8 cellular contexts compared by ENCODE assay signal in the genomic region with DNA sequence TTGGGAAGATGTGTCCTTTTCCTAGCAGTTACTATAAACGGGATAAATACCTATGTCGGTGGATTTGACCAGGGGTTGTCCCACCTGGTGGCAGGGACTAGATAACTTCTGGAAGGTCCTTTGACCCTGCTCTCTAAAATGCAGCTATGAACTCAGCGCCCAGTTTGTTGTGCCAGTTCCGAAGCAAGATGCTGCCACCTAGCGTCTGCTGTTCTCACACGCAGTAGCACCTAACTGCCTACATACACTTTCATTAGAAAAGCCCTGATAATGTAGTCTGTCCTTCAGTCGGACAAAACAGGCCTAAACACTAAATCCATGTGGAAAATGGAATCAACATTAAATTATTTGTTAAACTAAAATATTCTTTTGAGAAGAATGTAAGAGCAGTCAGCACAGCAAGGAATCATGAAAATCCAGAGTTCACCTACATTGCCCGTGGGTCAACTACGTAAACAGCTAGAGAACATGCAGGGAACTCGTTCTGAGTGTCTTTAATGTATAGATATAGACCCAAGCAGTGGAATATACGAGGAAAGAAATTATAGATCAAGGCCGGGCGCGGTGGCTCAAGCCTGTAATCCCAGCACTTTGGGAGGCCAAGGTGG. TPM values are rescaled to one million over a fixed set of nuclear protein-coding genes. Genes with fewer than 3 reads are reported as not detected.
DNase-seq lines count a peak whose midpoint lies in the region; ATAC-seq and TF ChIP-seq lines count a peak whose summit lies in the region.

No MANE protein-coding gene starts in this region.

- ATAC-seq in HG03103 (IDR thresholded peaks at IDR 0.05; ENCODE audit: low read depth, unreplicated experiment) (peak; percentile 61), GM19035 (IDR thresholded peaks at IDR 0.05; ENCODE audit: unreplicated experiment) (no peak)

- H2BK12ac ChIP-seq in mesenchymal stem cell (ENCODE audit: low read length in 2 of 2), result no peak overlapping the region

- BruUV-seq in Caco-2 (replicated peaks; lab: Mats Ljungman, UMichigan), result no TSS peak

- H3K36me3 ChIP-seq in Caco-2 (ENCODE audit: control insufficient read depth, insufficient read depth, low read length) (no peaks in the 10 kb centered on the region), mesenchymal stem cell (ENCODE audit: control insufficient read depth in 1 of 2, insufficient read depth in 2 of 2, low read depth in 1 of 2, low read length in 2 of 2) (peaks cover 0 to 8% of the 10 kb centered on the region in 2 experiments)

- H3K18ac ChIP-seq in mesenchymal stem cell (ENCODE audit: low read depth in 1 of 2, low read length in 2 of 2), result no peak overlapping the region

- H3K27ac Mint-ChIP-seq in Caco-2 (ENCODE audit: unreplicated experiment), result no peak overlapping the region
- H3K27ac Mint-ChIP-seq in activated CD4-positive, alpha-beta memory T cell treated with anti-CD3 and anti-CD28 coated beads for 36 hours, result no peak overlapping the region

- no peaks in the 10 kb centered on the region for H3K27me3 Mint-ChIP-seq in Caco-2 (ENCODE audit: insufficient read depth, unreplicated experiment)
- no peaks in the 10 kb centered on the region for H3K27me3 Mint-ChIP-seq in activated CD4-positive, alpha-beta memory T cell treated with anti-CD3 and anti-CD28 coated beads for 36 hours

- H4K8ac ChIP-seq in mesenchymal stem cell (ENCODE audit: low read length), result no peak overlapping the region

- WGBS in mesenchymal stem cell, result 50% methylated on average over 13 of the region's 14 CpGs

- no peaks in the 10 kb centered on the region for H3K27me3 ChIP-seq in Caco-2 (replicated peaks; ENCODE audit: control insufficient read depth, insufficient read depth, low read length)
- H3K27me3 ChIP-seq in mesenchymal stem cell (ENCODE audit: control insufficient read depth in 1 of 2, insufficient read depth in 1 of 2, low read length in 2 of 2), result no peaks in the 10 kb centered on the region

- no peaks in the 10 kb centered on the region for H3K79me1 ChIP-seq in mesenchymal stem cell (replicated peaks; ENCODE audit: low read length, poor library complexity, severe bottlenecking)

- DNase-seq in Caco-2 (peak; percentile 80), NCI-H82 treated with DMSO at 0.1 percent for 48 hours (lab: John Stamatoyannopoulos, UW; ENCODE audit: unreplicated experiment) (peak; percentile 68), mesenchymal stem cell (peak; percentile 61)
- peak; percentile 81 for DNase-seq in activated CD4-positive, alpha-beta memory T cell treated with anti-CD3 and anti-CD28 coated beads for 36 hours
- peak; percentile 36 for DNase-seq in effector CD8-positive, alpha-beta T cell (lab: John Stamatoyannopoulos, UW)
- DNase-seq in stimulated activated CD8-positive, alpha-beta memory T cell treated with anti-CD3 and anti-CD28 coated beads, Interleukin-15, amount 100 ng/mL, for 4 hours (ENCODE audit: low read depth in 2 of 2), result peak; percentile 19 to 37

- no peak overlapping the region for H3K4ac ChIP-seq in mesenchymal stem cell (ENCODE audit: low read depth in 1 of 2, low read length in 2 of 2)

- peak; percentile 95 to 98 for TF ChIP-seq CTCF in Caco-2 (IDR thresholded peaks at IDR 0.05; ENCODE audit: insufficient read depth in 1 of 2, low read depth in 1 of 2, low read length in 1 of 2, severe bottlenecking in 1 of 2, unreplicated experiment in 1 of 2)

- H3K27ac ChIP-seq in mesenchymal stem cell (ENCODE audit: low read length, poor library complexity, severe bottlenecking), result no peak overlapping the region

- no peak overlapping the region for H4K91ac ChIP-seq in mesenchymal stem cell (ENCODE audit: low read length)

- no peaks in the 10 kb centered on the region for H3K4me1 Mint-ChIP-seq in Caco-2 (ENCODE audit: low read depth, unreplicated experiment)
- peaks cover 9% of the 10 kb centered on the region for H3K4me1 Mint-ChIP-seq in activated CD4-positive, alpha-beta memory T cell treated with anti-CD3 and anti-CD28 coated beads for 36 hours (ENCODE audit: low read depth)

- no peak overlapping the region for H3K9ac ChIP-seq in mesenchymal stem cell (ENCODE audit: low read length)

- H2AK5ac ChIP-seq in mesenchymal stem cell (ENCODE audit: low read length, severe bottlenecking), result no peak overlapping the region

- no peak overlapping the region for H2AFZ ChIP-seq in mesenchymal stem cell (ENCODE audit: low read depth, low read length)

- no peak overlapping the region for H2BK5ac ChIP-seq in mesenchymal stem cell (ENCODE audit: low read depth, low read length, poor library complexity, severe bottlenecking)

- no peak overlapping the region for H2BK120ac ChIP-seq in mesenchymal stem cell (ENCODE audit: low read depth, low read length)

- CTCF ChIA-PET in Caco-2 (lab: Charles Lee), result interaction anchor here (0.6 to 3.3 kb wide), 11 partner anchors 9 to 504 kb away, joined by 3 to 55 read pairs (median 4); a partner anchor contains a TSS
- CTCF ChIA-PET in activated CD4-positive, alpha-beta memory T cell treated with anti-CD3 and anti-CD28 coated beads for 36 hours (lab: Charles Lee), result interaction anchor here (0.6 to 5.3 kb wide), 46 partner anchors 8 to 737 kb away, joined by 3 to 114 read pairs (median 4); a partner anchor contains a TSS

- intact Hi-C loops in Caco-2 (cut with micrococcal nuclease; ENCODE audit: unreplicated experiment), result loop anchor here (1.0 kb wide), 2 partner anchors 146 to 504 kb away; no protein-coding TSS in a partner anchor
- intact Hi-C loops in activated CD4-positive, alpha-beta memory T cell treated with anti-CD3 and anti-CD28 coated beads for 36 hours (cut with micrococcal nuclease), result loop anchor here (1.0 kb wide), 2 partner anchors 149 to 504 kb away; no protein-coding TSS in a partner anchor

- no peak overlapping the region for H2BK15ac ChIP-seq in mesenchymal stem cell (ENCODE audit: low read depth, poor library complexity, severe bottlenecking)

- H3K14ac ChIP-seq in mesenchymal stem cell (ENCODE audit: low read length in 2 of 2), result no peak overlapping the region

- no peak overlapping the region for H3K4me3 Mint-ChIP-seq in Caco-2 (ENCODE audit: unreplicated experiment)
- H3K4me3 Mint-ChIP-seq in activated CD4-positive, alpha-beta memory T cell treated with anti-CD3 and anti-CD28 coated beads for 36 hours, result no peak overlapping the region

- H3K9me3 Mint-ChIP-seq in Caco-2 (ENCODE audit: unreplicated experiment), result no peaks in the 10 kb centered on the region
- H3K9me3 Mint-ChIP-seq in activated CD4-positive, alpha-beta memory T cell treated with anti-CD3 and anti-CD28 coated beads for 36 hours, result no peaks in the 10 kb centered on the region

- peaks cover 5% of the 10 kb centered on the region for H3K36me3 Mint-ChIP-seq in Caco-2 (ENCODE audit: insufficient read depth, unreplicated experiment)
- H3K36me3 Mint-ChIP-seq in activated CD4-positive, alpha-beta memory T cell treated with anti-CD3 and anti-CD28 coated beads for 36 hours, result no peaks in the 10 kb centered on the region

- H3K4me3 ChIP-seq in Caco-2 (ENCODE audit: low read depth, low read length) (no peak overlapping the region), mesenchymal stem cell (ENCODE audit: insufficient read depth in 1 of 2, low read depth in 1 of 2, low read length in 2 of 2) (no peak overlapping the region)

- POLR2A ChIA-PET in Caco-2 (lab: Charles Lee), result no interaction called here
- POLR2A ChIA-PET in activated CD4-positive, alpha-beta memory T cell treated with anti-CD3 and anti-CD28 coated beads for 36 hours (lab: Charles Lee), result no interaction called here

- H3K4me1 ChIP-seq in Caco-2 (no peaks in the 10 kb centered on the region), mesenchymal stem cell (ENCODE audit: control insufficient read depth, insufficient read depth, low read depth, low read length) (no peaks in the 10 kb centered on the region)

- no peak overlapping the region for H3K4me2 ChIP-seq in mesenchymal stem cell (ENCODE audit: low read length, poor library complexity, severe bottlenecking)

- H3K9me3 ChIP-seq in Caco-2 (no peaks in the 10 kb centered on the region), mesenchymal stem cell (ENCODE audit: control insufficient read depth, low read length) (no peaks in the 10 kb centered on the region)

- no peak overlapping the region for H3K23ac ChIP-seq in mesenchymal stem cell (ENCODE audit: low read length in 2 of 2)

RNA-seq across cellular contexts. Expression of a gene that starts 51.1 kb away (rescaled TPM):
- 15.4 and 16.5 TPM in 2 replicates for total RNA-seq in Caco-2 (2022)
- total RNA-seq in activated CD4-positive, alpha-beta memory T cell treated with anti-CD3 and anti-CD28 coated beads for 36 hours, result 10 to 100 TPM; 15.8 to 19.1 TPM
- polyA plus RNA-seq in mesenchymal stem cell (2013, experiment 1 of 2), result 0.40 TPM
- 0.40 TPM for polyA plus RNA-seq in mesenchymal stem cell (2013, experiment 2 of 2)

Comparison
In these comparisons a context has a peak if more than half of its experiments do, and no peak if none do; other contexts are left out.
1. DNase-seq: peak in every context shown above with its lines; median percentile 81 in activated CD4-positive, alpha-beta memory T cell treated with anti-CD3 and anti-CD28 coated beads for 36 hours; 80 in Caco-2; 68 in NCI-H82 treated with DMSO at 0.1 percent for 48 hours; 61 in mesenchymal stem cell; 36 in effector CD8-positive, alpha-beta T cell; 28 in stimulated activated CD8-positive, alpha-beta memory T cell treated with anti-CD3 and anti-CD28 coated beads, Interleukin-15, amount 100 ng/mL, for 4 hours.